In the genomic region with DNA sequence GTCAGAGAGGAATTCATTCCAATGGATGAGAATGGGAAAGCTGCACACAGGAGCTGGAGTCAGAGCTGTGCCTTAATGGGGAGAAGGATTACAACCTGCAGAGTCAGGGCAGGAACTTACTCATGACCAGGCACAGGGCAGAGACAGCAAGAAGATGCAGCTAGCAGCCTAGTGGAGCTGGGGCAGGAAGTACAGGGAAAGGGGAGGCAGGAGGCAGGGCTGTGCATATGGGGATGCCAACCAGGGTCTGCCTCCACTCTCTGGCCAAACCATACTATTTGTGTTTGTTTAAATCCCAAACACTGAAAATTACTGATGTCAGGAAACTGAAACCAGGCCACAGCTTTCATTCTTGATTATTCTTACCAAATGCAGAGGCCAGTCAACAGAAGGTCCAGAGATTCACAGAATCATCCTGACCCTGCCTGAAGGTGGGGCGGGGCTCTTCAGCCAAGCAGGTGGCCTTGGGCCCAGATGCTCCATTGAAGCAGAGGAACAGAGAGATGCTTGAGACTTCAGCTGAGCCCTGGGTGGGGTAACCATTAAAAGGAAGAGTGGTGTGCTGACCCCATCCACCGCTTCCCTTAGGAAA, we compare ENCODE assay signal across 14 cellular contexts.
"Had no signal": no experiment of that assay in that cellular context is flagged by ENCODE, and none has a peak within 500 bp of the region (broad histone marks: within the 10 kb centered on the region; RNA-seq: fewer than 3 reads in every experiment).

No MANE protein-coding gene starts in this region.

- DNase-seq: activated CD4-positive, alpha-beta T cell treated with anti-CD3 and anti-CD28 coated beads, Interleukin-2, amount 50 U/mL, for 4 hours; activated naive CD4-positive, alpha-beta T cell treated with anti-CD3 and anti-CD28 coated beads for 36 hours; activated naive CD8-positive, alpha-beta T cell treated with anti-CD3 and anti-CD28 coated beads, Interleukin-2, amount 50 U/mL, for 24 hours; activated T-cell treated with anti-CD3 and anti-CD28 coated beads, Interleukin-2, amount 50 U/mL, for 1 hour; aorta; heart left ventricle; immature natural killer cell; lower lobe of right lung; spleen; stimulated activated naive CD8-positive, alpha-beta T cell treated with anti-CD3 and anti-CD28 coated beads, Interleukin-15, amount 100 ng/mL, for 72 hours; testis had no signal

- H3K4me1 ChIP-seq: lower lobe of right lung, testis had no signal

- H3K4me3 ChIP-seq: heart left ventricle, lower lobe of right lung, spleen, testis had no signal

- H3K27me3 ChIP-seq: testis had no signal

- H3K9me3 ChIP-seq: heart left ventricle, lower lobe of right lung, spleen, testis had no signal

- H3K36me3 ChIP-seq: heart left ventricle, lower lobe of right lung, spleen had no signal

- ATAC-seq: activated CD4-positive, CD25-positive, alpha-beta regulatory T cell treated with anti-CD3 and anti-CD28 coated beads, Interleukin-2, amount 50 U/mL, for 24 hours; heart left ventricle; lower lobe of right lung; sciatic nerve; stimulated activated naive CD8-positive, alpha-beta T cell treated with anti-CD3 and anti-CD28 coated beads, Interleukin-15, amount 100 ng/mL, for 72 hours had no signal

- H3K27ac ChIP-seq: epithelial cell of prostate, lower lobe of right lung, spleen, testis had no signal
